ENCODE assay signal across 8 cellular contexts in the genomic region with DNA sequence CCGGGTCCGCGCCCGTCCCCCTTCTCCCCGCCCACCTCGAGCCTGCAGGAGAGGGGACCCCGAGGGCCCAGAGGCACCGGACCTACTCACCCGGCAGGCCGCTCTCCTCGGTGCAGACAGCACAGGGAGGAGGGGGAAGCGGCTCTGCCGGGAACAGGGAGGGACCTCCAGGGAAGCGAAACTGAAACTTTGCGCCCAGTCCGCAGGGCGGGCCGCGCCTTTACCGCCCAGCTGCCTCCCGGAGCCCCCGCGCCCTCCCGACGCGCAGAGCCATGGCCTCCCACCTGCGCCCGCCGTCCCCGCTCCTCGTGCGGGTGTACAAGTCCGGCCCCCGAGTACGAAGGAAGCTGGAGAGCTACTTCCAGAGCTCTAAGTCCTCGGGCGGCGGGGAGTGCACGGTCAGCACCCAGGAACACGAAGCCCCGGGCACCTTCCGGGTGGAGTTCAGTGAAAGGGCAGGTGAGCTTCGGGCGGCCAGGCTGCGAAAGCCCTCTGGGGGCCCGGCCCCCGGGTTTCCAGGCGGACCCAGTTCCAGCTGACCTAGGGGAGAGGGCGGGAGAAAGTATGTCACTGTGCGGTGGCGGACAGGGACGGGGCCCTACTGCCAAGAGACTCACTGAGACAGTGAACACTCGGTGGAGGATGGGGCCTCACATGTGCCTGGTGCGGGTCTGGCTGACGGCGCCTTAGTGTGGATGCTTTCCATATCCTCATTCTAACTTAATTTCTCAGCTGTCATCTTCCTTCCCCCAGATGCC. TPM values are rescaled to one million over a fixed set of nuclear protein-coding genes. Genes with fewer than 3 reads are reported as not detected.
DNase-seq lines count a peak whose midpoint lies in the region; ATAC-seq, FAIRE-seq and TF ChIP-seq lines count a peak whose summit lies in the region.

Gene DTX3L, plus strand, starts transcription at position 184 of the 758 bp plus-strand sequence. Its CDS starts 89 bp downstream, at position 273.
Gene PARP9, minus strand, starts transcription at position 146 of the 758 bp plus-strand sequence. CDS start 4,680 bp downstream, outside the sequence.

- CTCF ChIA-PET in A549 (lab: Yijun Ruan, JAX), result interaction anchor here (0.6 to 2.7 kb wide), 7 partner anchors 10 to 464 kb away, joined by 3 to 16 read pairs (median 3); no protein-coding TSS in a partner anchor

- peak within 1 kb of the TSS; percentile 77 for H3K27ac Mint-ChIP-seq in chondrocyte (ENCODE audit: unreplicated experiment)

- ATAC-seq in A549 (peak; percentile 95 to 96), GM18868 (IDR thresholded peaks at IDR 0.05; ENCODE audit: unreplicated experiment) (peak; percentile 60), HG03103 (IDR thresholded peaks at IDR 0.05; ENCODE audit: low read depth, unreplicated experiment) (peak; percentile 69)

- DNase-seq in A549 (ENCODE audit: low read depth in 1 of 2, low spot score in 1 of 2) (peak; percentile 65 to 83), NCI-H2227 treated with DMSO at 0.1 percent for 48 hours (lab: John Stamatoyannopoulos, UW) (peak; percentile 65), chondrocyte (ENCODE audit: low spot score) (peak; percentile 92), kidney epithelial cell (ENCODE audit: low read depth) (no peak)
- peak; percentile 49 to 57 for DNase-seq in activated CD4-positive, alpha-beta T cell treated with anti-CD3 and anti-CD28 coated beads for 24 hours (ENCODE audit: low read depth in 2 of 2)
- DNase-seq in stimulated activated CD4-positive, alpha-beta T cell treated with anti-CD3 and anti-CD28 coated beads, Interleukin-15, amount 100 ng/mL, for 24 hours, result peak; percentile 81

- 1% methylated on average over 16 of the region's 56 CpGs for WGBS in A549 (ENCODE audit: missing lambda C conversion rate)

- H3K27me3 ChIP-seq in kidney epithelial cell (ENCODE audit: control insufficient read depth, insufficient read depth, low read length), result no peaks in the 10 kb centered on the region

- H3K4me2 ChIP-seq in A549, result peak within 1 kb of the TSS; percentile 91

- H3K4me1 ChIP-seq in A549, result peaks cover 6% of the 10 kb centered on the region; the same call in 1 of the 3 replicates

- H3K9me3 Mint-ChIP-seq in chondrocyte (ENCODE audit: low read depth), result no peaks in the 10 kb centered on the region

- TF ChIP-seq POLR2A in A549 (IDR thresholded peaks at IDR 0.05; ENCODE audit: low read length), result peak; percentile 35

- no peaks in the 10 kb centered on the region for H3K27me3 Mint-ChIP-seq in chondrocyte (ENCODE audit: low read depth)

- TF ChIP-seq CTCF in A549 (IDR thresholded peaks at IDR 0.05) (no peak), chondrocyte (IDR thresholded peaks at IDR 0.05) (no peak), kidney epithelial cell (IDR thresholded peaks at IDR 0.05; ENCODE audit: insufficient read depth, low read length, poor library complexity, severe bottlenecking) (no peak)

- no peak; a peak in 1 of 5 replicates for TF ChIP-seq RAD21 in A549 (conservative IDR thresholded peaks at IDR 0.05 in 1 of 2, IDR thresholded peaks at IDR 0.05 in 1 of 2)

- peaks cover 25% of the 10 kb centered on the region for H3K4me1 Mint-ChIP-seq in chondrocyte (ENCODE audit: low read depth)

- H3K4me3 Mint-ChIP-seq in chondrocyte (ENCODE audit: unreplicated experiment), result peak within 1 kb of the TSS; percentile 88

- peaks cover 17% of the 10 kb centered on the region for H3K36me3 Mint-ChIP-seq in chondrocyte (ENCODE audit: low read depth)

- H3K9me3 ChIP-seq in A549, result no peaks in the 10 kb centered on the region

- peak within 1 kb of the TSS; percentile 90 to 94 for H3K27ac ChIP-seq in A549

- peaks cover 5% of the 10 kb centered on the region for H3K36me3 ChIP-seq in kidney epithelial cell (ENCODE audit: control insufficient read depth, insufficient read depth, low read length)

- TF ChIP-seq EP300 in A549 (IDR thresholded peaks at IDR 0.05), result no peak

- FAIRE-seq in A549 (lab: Jason Lieb, UNC), result no peak

- H3K4me3 ChIP-seq in A549 (peak within 1 kb of the TSS; percentile 65), kidney epithelial cell (ENCODE audit: low read depth, low read length) (peak within 1 kb of the TSS; percentile 80)

- POLR2A ChIA-PET in A549 (lab: Yijun Ruan, JAX), result interaction anchor here (0.9 to 1.5 kb wide), 4 partner anchors 50 to 180 kb away, joined by 3 to 12 read pairs (median 4); partner anchors contain the start of genes FAM162A, KPNA1, PARP14 and WDR5B

TF ChIP-seq in A549, 52 proteins besides CTCF, POLR2A, EP300 and RAD21:
- TF ChIP-seq MAX (IDR thresholded peaks at IDR 0.05), result peak; percentile 62; the same call in 1 of the 2 replicates
- 0 out of 2 replicates have a peak, but pooled peaks have one; percentile 21 for TF ChIP-seq REST (IDR thresholded peaks at IDR 0.05)
- peak; percentile 78 for TF ChIP-seq MAFK (IDR thresholded peaks at IDR 0.05; ENCODE audit: partially characterized antibody)
- TF ChIP-seq KDM1A (IDR thresholded peaks at IDR 0.05; ENCODE audit: low read depth), result 0 out of 2 replicates have a peak, but pooled peaks have one; percentile 19
- no peak for TF ChIP-seq ESRRA (IDR thresholded peaks at IDR 0.05; ENCODE audit: borderline replicate concordance, low read length)
- TF ChIP-seq NR3C1 (IDR thresholded peaks at IDR 0.05), result no peak
- TF ChIP-seq, protein P1, sequence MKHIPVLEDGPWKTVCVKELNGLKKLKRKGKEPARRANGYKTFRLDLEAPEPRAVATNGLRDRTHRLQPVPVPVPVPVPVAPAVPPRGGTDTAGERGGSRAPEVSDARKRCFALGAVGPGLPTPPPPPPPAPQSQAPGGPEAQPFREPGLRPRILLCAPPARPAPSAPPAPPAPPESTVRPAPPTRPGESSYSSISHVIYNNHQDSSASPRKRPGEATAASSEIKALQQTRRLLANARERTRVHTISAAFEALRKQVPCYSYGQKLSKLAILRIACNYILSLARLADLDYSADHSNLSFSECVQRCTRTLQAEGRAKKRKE (CRISPR knock-in tag; IDR thresholded peaks at IDR 0.05; ENCODE audit: low read depth), result no peak
- TF ChIP-seq HES2 (IDR thresholded peaks at IDR 0.05), result no peak
- no peak for TF ChIP-seq SREBF2 (IDR thresholded peaks at IDR 0.05)
- TF ChIP-seq PHF8 (IDR thresholded peaks at IDR 0.05; ENCODE audit: borderline replicate concordance, low read depth), result peak; percentile 90
- TF ChIP-seq, protein P2, sequence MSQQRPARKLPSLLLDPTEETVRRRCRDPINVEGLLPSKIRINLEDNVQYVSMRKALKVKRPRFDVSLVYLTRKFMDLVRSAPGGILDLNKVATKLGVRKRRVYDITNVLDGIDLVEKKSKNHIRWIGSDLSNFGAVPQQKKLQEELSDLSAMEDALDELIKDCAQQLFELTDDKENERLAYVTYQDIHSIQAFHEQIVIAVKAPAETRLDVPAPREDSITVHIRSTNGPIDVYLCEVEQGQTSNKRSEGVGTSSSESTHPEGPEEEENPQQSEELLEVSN (IDR thresholded peaks at IDR 0.05; ENCODE audit: borderline replicate concordance, low read depth), result peak; percentile 83; the same call in 1 of the 2 replicates

RNA-seq across cellular contexts. Expression of gene DTX3L, which starts in this region (rescaled TPM):
- polyA plus RNA-seq in A549 (2011; rRNA removed) (4.2 and 6.9 TPM in 2 replicates), A549 (2017; fragmentation: RNase III; extraction: RNeasy Plus Mini Kit Qiagen cat#74134 plus additional on column Dnase treatment) (5.3 to 6.8 TPM (median 5.7 TPM) in 3 replicates)
- polyA plus RNA-seq in A549 (2012; cell fraction: cytosol; rRNA removed), result 0.91 and 1.3 TPM in 2 replicates
- polyA plus RNA-seq in A549 (2012; cell fraction: nucleus; rRNA removed), result 0.53 and 1.4 TPM in 2 replicates
- polyA minus RNA-seq in A549 (2011; rRNA and poly(A)+ RNA removed), result 4.3 and 5.1 TPM in 2 replicates
- total RNA-seq in chondrocyte (13.5 to 16.6 TPM (median 15.0 TPM) in 3 replicates), kidney epithelial cell (42.9 and 46.8 TPM in 2 replicates)

RNA-seq across cellular contexts. Expression of gene PARP9, which starts in this region (rescaled TPM):
- 11.7 and 12.6 TPM in 2 replicates for polyA plus RNA-seq in A549 (2011; rRNA removed)
- 2.3 and 2.5 TPM in 2 replicates for polyA plus RNA-seq in A549 (2012; cell fraction: cytosol; rRNA removed)
- 2.0 and 2.5 TPM in 2 replicates for polyA plus RNA-seq in A549 (2012; cell fraction: nucleus; rRNA removed)
- polyA plus RNA-seq in A549 (2017; fragmentation: RNase III; extraction: RNeasy Plus Mini Kit Qiagen cat#74134 plus additional on column Dnase treatment), result 4.5 to 7.0 TPM (median 5.1 TPM) in 3 replicates
- 3.6 and 3.9 TPM in 2 replicates for polyA minus RNA-seq in A549 (2011; rRNA and poly(A)+ RNA removed)
- total RNA-seq in chondrocyte, result 9.0 to 16.5 TPM (median 9.1 TPM) in 3 replicates
- total RNA-seq in kidney epithelial cell, result 15.8 and 19.4 TPM in 2 replicates
